14 cellular contexts compared by ENCODE assay signal in the genomic region with DNA sequence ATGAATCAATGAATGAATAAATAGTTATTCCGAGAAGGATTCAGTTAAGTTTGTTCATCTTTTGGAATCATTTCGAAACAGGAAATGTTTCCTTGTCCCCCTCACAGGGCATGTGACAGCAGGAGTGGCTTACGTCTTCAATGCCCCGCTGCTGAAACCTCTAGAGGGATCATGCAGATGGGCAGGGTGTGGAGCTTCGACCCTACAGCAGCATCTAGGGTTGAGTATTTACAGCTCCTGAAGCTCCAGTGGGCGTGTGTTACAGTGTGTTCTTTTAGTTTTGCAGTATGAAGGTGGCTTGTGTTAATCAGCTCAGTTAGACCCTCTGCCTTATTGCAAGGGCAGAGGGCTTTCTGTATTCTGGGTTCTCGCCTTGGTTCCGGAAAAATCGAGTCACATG. TPM values are rescaled to one million over a fixed set of nuclear protein-coding genes. Genes with fewer than 3 reads are reported as not detected.
"Had no signal": no experiment of that assay in that cellular context is flagged by ENCODE, and none has a peak within 500 bp of the region (broad histone marks: within the 10 kb centered on the region; RNA-seq: fewer than 3 reads in every experiment).

No MANE protein-coding gene starts in this region.

- H3K4me1 Mint-ChIP-seq: activated B cell treated with CpG ODN at 0.5 μM for 24 hours; activated CD4-positive, alpha-beta T cell treated with anti-CD3 and anti-CD28 coated beads, Interleukin-2, amount 10 ng/mL, durations not matched to agents 7 days and 5 days; stimulated activated naive CD8-positive, alpha-beta T cell treated with anti-CD3 and anti-CD28 coated beads, Interleukin-15, amount 100 ng/mL, for 72 hours had no signal

- H3K36me3 ChIP-seq: thoracic aorta had no signal

- H3K9me3 Mint-ChIP-seq: activated B cell treated with CpG ODN at 0.5 μM for 24 hours; activated CD4-positive, alpha-beta T cell treated with anti-CD3 and anti-CD28 coated beads, Interleukin-2, amount 10 ng/mL, durations not matched to agents 7 days and 5 days; activated naive CD4-positive, alpha-beta T cell treated with anti-CD3 and anti-CD28 coated beads for 36 hours; dendritic cell treated with granulocyte-macrophage colony-stimulating factor and Interleukin-4, amounts not matched to agents 40 ng/mL and 50 ng/mL, for 4 days; stimulated activated naive CD8-positive, alpha-beta T cell treated with anti-CD3 and anti-CD28 coated beads, Interleukin-15, amount 100 ng/mL, for 72 hours; T-helper 1 cell treated with Interleukin-12 subunit alpha and Interleukin-12 subunit beta and Interleukin-4 antibody, amounts not matched to agents 30 μg/mL and 1 μg/mL, for 36 hours had no signal

- H3K4me3 ChIP-seq: thoracic aorta had no signal

- H3K27ac ChIP-seq: thoracic aorta had no signal

- H3K9me3 ChIP-seq: thoracic aorta had no signal

- H3K27me3 Mint-ChIP-seq: activated B cell treated with CpG ODN at 0.5 μM for 24 hours; activated CD4-positive, alpha-beta T cell treated with anti-CD3 and anti-CD28 coated beads, Interleukin-2, amount 10 ng/mL, durations not matched to agents 7 days and 5 days; dendritic cell treated with granulocyte-macrophage colony-stimulating factor and Interleukin-4, amounts not matched to agents 40 ng/mL and 50 ng/mL, for 4 days; effector memory CD8-positive, alpha-beta T cell; stimulated activated naive CD8-positive, alpha-beta T cell treated with anti-CD3 and anti-CD28 coated beads, Interleukin-15, amount 100 ng/mL, for 72 hours had no signal

- DNase-seq: activated B cell treated with CpG ODN at 0.5 μM for 24 hours; activated CD4-positive, alpha-beta T cell treated with anti-CD3 and anti-CD28 coated beads, Interleukin-2, amount 10 ng/mL, durations not matched to agents 7 days and 5 days; activated CD8-positive, alpha-beta memory T cell treated with anti-CD3 and anti-CD28 coated beads for 24 hours; activated naive CD4-positive, alpha-beta T cell treated with anti-CD3 and anti-CD28 coated beads for 36 hours; central memory CD4-positive, alpha-beta T cell; effector memory CD8-positive, alpha-beta T cell; left cardiac atrium; stimulated activated CD4-positive, alpha-beta T cell treated with anti-CD3 and anti-CD28 coated beads, Interleukin-4, amount 100 ng/mL, for 24 hours; stimulated activated naive CD8-positive, alpha-beta T cell treated with anti-CD3 and anti-CD28 coated beads, Interleukin-15, amount 100 ng/mL, for 72 hours had no signal

- FAIRE-seq: TTC549, urothelium cell line had no signal

- H3K4me3 Mint-ChIP-seq: activated B cell treated with CpG ODN at 0.5 μM for 24 hours; activated CD4-positive, alpha-beta T cell treated with anti-CD3 and anti-CD28 coated beads, Interleukin-2, amount 10 ng/mL, durations not matched to agents 7 days and 5 days; activated naive CD4-positive, alpha-beta T cell treated with anti-CD3 and anti-CD28 coated beads for 36 hours; dendritic cell treated with granulocyte-macrophage colony-stimulating factor and Interleukin-4, amounts not matched to agents 40 ng/mL and 50 ng/mL, for 4 days; effector memory CD8-positive, alpha-beta T cell; stimulated activated naive CD8-positive, alpha-beta T cell treated with anti-CD3 and anti-CD28 coated beads, Interleukin-15, amount 100 ng/mL, for 72 hours; T-helper 1 cell treated with Interleukin-12 subunit alpha and Interleukin-12 subunit beta and Interleukin-4 antibody, amounts not matched to agents 30 μg/mL and 1 μg/mL, for 36 hours had no signal

- H3K27ac Mint-ChIP-seq: activated B cell treated with CpG ODN at 0.5 μM for 24 hours; activated CD4-positive, alpha-beta T cell treated with anti-CD3 and anti-CD28 coated beads, Interleukin-2, amount 10 ng/mL, durations not matched to agents 7 days and 5 days; activated naive CD4-positive, alpha-beta T cell treated with anti-CD3 and anti-CD28 coated beads for 36 hours; dendritic cell treated with granulocyte-macrophage colony-stimulating factor and Interleukin-4, amounts not matched to agents 40 ng/mL and 50 ng/mL, for 4 days; effector memory CD8-positive, alpha-beta T cell; stimulated activated naive CD8-positive, alpha-beta T cell treated with anti-CD3 and anti-CD28 coated beads, Interleukin-15, amount 100 ng/mL, for 72 hours; T-helper 1 cell treated with Interleukin-12 subunit alpha and Interleukin-12 subunit beta and Interleukin-4 antibody, amounts not matched to agents 30 μg/mL and 1 μg/mL, for 36 hours had no signal

- ATAC-seq: effector memory CD8-positive, alpha-beta T cell; stimulated activated naive CD8-positive, alpha-beta T cell treated with anti-CD3 and anti-CD28 coated beads, Interleukin-15, amount 100 ng/mL, for 72 hours had no signal

RNA-seq across cellular contexts. Expression of gene NAV3, which starts 2.6 kb away (rescaled TPM):
- total RNA-seq: activated B cell treated with CpG ODN at 0.5 μM for 24 hours; activated CD4-positive, alpha-beta T cell treated with anti-CD3 and anti-CD28 coated beads, Interleukin-2, amount 10 ng/mL, durations not matched to agents 7 days and 5 days; activated naive CD4-positive, alpha-beta T cell treated with anti-CD3 and anti-CD28 coated beads for 36 hours had no signal
